ENCODE assay signal across 12 cellular contexts in genomic region chr17:82288602-82288927, GRCh38. TPM values are rescaled to one million over a fixed set of nuclear protein-coding genes. Genes with fewer than 3 reads are reported as not detected.
A peak's percentile ranks its signal among the peaks of the same experiment; 100 is the strongest.
DNase-seq lines count a peak whose midpoint lies in the region; ATAC-seq and TF ChIP-seq lines count a peak whose summit lies in the region.
"Had no signal": no experiment of that assay in that cellular context is flagged by ENCODE, and none has a peak within 500 bp of the region (broad histone marks: within the 10 kb centered on the region; RNA-seq: fewer than 3 reads in every experiment).

No MANE protein-coding gene starts in this region.

- H3K4me3 ChIP-seq in HL-60 (replicated peaks; ENCODE audit: insufficient read depth, low read length): no peak overlapping the region
- no peak overlapping the region for H3K4me3 ChIP-seq in adrenal gland
- no peak overlapping the region for H3K4me3 ChIP-seq in mucosa of rectum (ENCODE audit: low read length in 2 of 2)
- no peak overlapping the region for H3K4me3 ChIP-seq in thymus (ENCODE audit: low read length)

- ATAC-seq in HG03571 (IDR thresholded peaks at IDR 0.05; ENCODE audit: unreplicated experiment): no peak
- no peak for ATAC-seq in GM18519 (IDR thresholded peaks at IDR 0.05; ENCODE audit: low FRiP score, unreplicated experiment)
- ATAC-seq: activated T-cell treated with anti-CD3 and anti-CD28 coated beads, Interleukin-2, amount 50 U/mL, for 4 hours had no signal

- intact Hi-C loops in adrenal gland (cut with DNase I): no loop called here

- DNase-seq in HL-60 (ENCODE audit: low read depth in 1 of 2, low spot score in 1 of 2) (no peak), adrenal gland (no peak), NCI-H748 (lab: John Stamatoyannopoulos, UW; ENCODE audit: unreplicated experiment) (no peak)
- DNase-seq in stimulated activated CD4-positive, alpha-beta T cell treated with anti-CD3 and anti-CD28 coated beads, Interleukin-2, amount 100 ng/mL, for 24 hours: no peak
- DNase-seq: activated T-cell treated with anti-CD3 and anti-CD28 coated beads, Interleukin-2, amount 50 U/mL, for 4 hours; hypothalamus; NCI-H446 treated with DMSO at 0.1 percent for 48 hours had no signal

- H3K27me3 ChIP-seq in HL-60 (ENCODE audit: insufficient read depth, poor library complexity, severe bottlenecking): no peaks in the 10 kb centered on the region
- no peaks in the 10 kb centered on the region for H3K27me3 ChIP-seq in adrenal gland
- no peaks in the 10 kb centered on the region for H3K27me3 ChIP-seq in mucosa of rectum (ENCODE audit: control insufficient read depth in 2 of 2, insufficient read depth in 2 of 2, low read length in 2 of 2)
- H3K27me3 ChIP-seq in thymus (ENCODE audit: control insufficient read depth, insufficient read depth): no peaks in the 10 kb centered on the region
- H3K27me3 ChIP-seq: neutrophil had no signal

- TF ChIP-seq CTCF in HL-60 (IDR thresholded peaks at IDR 0.05; ENCODE audit: insufficient read depth, low read length): no peak
- TF ChIP-seq CTCF in adrenal gland (IDR thresholded peaks at IDR 0.05): no peak

- WGBS in adrenal gland, 4 donors: 86 to 100% (median 88%) methylated on average over 2 to 7 of the region's 7 CpGs
- 99% methylated on average over 7 of the region's 7 CpGs for WGBS in thymus

- H3K27ac ChIP-seq in HL-60 (replicated peaks): peak overlapping the region; percentile 56
- peak overlapping the region in 4 of 5 donors; percentile 24 to 73 (median 41) for H3K27ac ChIP-seq in adrenal gland
- peak overlapping the region; percentile 79 to 97 for H3K27ac ChIP-seq in mucosa of rectum (ENCODE audit: low read depth in 2 of 2, low read length in 2 of 2)
- peak overlapping the region; percentile 60 for H3K27ac ChIP-seq in thymus (ENCODE audit: low read depth)
- H3K27ac ChIP-seq: neutrophil had no signal

- H3K4me1 ChIP-seq in adrenal gland (replicated peaks in 1 of 2) (peaks cover 0 to 9% of the 10 kb centered on the region in 2 donors), mucosa of rectum (ENCODE audit: control insufficient read depth in 2 of 2, insufficient read depth in 2 of 2, low read length in 2 of 2) (peaks cover 32% of the 10 kb centered on the region in 2 donors), thymus (ENCODE audit: control insufficient read depth, insufficient read depth, low read length) (peaks cover 6% of the 10 kb centered on the region)

- H3K9me3 ChIP-seq in adrenal gland (replicated peaks in 1 of 3): no peaks in the 10 kb centered on the region
- H3K9me3 ChIP-seq in mucosa of rectum (ENCODE audit: control insufficient read depth in 2 of 2, low read length in 2 of 2): no peaks in the 10 kb centered on the region
- H3K9me3 ChIP-seq in thymus (ENCODE audit: control insufficient read depth): no peaks in the 10 kb centered on the region
- H3K9me3 ChIP-seq: neutrophil had no signal

- H3K36me3 ChIP-seq in adrenal gland (replicated peaks in 1 of 2): no peaks in the 10 kb centered on the region
- H3K36me3 ChIP-seq in mucosa of rectum (ENCODE audit: control insufficient read depth in 2 of 2, insufficient read depth in 2 of 2, low read length in 2 of 2): no peaks in the 10 kb centered on the region
- H3K36me3 ChIP-seq in thymus (ENCODE audit: control insufficient read depth, insufficient read depth): no peaks in the 10 kb centered on the region
- H3K36me3 ChIP-seq: neutrophil had no signal

- peak overlapping the region; percentile 9 to 46 for H3K9ac ChIP-seq in mucosa of rectum (ENCODE audit: low read depth in 1 of 2, low read length in 2 of 2)

- TF ChIP-seq POLR2A in adrenal gland (IDR thresholded peaks at IDR 0.05): no peak

RNA-seq across cellular contexts. Expression of gene CSNK1D, which starts 15.1 kb away (rescaled TPM):
- 100 to 1,000 TPM in 4 of 8 donors, 10 to 100 TPM in 4; 49.8 to 185 (median 97.4) TPM for total RNA-seq in adrenal gland
- 100 to 1,000 TPM; 126 to 171 (median 153) TPM for polyA plus RNA-seq in adrenal gland
- polyA plus RNA-seq in thymus: 113 TPM

RNA-seq across cellular contexts. Expression of gene CD7, which starts 28.8 kb away (rescaled TPM):
- total RNA-seq in adrenal gland: 1 to 10 TPM in 6 of 8 donors, under 1 TPM in 1, not detected in 1; 0.83 to 4.1 (median 1.8) TPM
- polyA plus RNA-seq in adrenal gland (1 to 10 TPM in 2 of 3 donors, not detected in 1; 1.1 to 4.2 TPM), thymus (153 TPM)

RNA-seq across cellular contexts. Expression of gene SECTM1, which starts 45.0 kb away (rescaled TPM):
- total RNA-seq in adrenal gland: 10 to 100 TPM in 5 of 8 donors, 1 to 10 TPM in 3; 3.4 to 24.3 (median 13.0) TPM
- 1 to 10 TPM; 1.4 to 4.3 (median 3.7) TPM for polyA plus RNA-seq in adrenal gland
- 11.7 TPM for polyA plus RNA-seq in thymus

RNA-seq across cellular contexts. Expression of gene SLC16A3, which starts 59.7 kb away (rescaled TPM):
- 10 to 100 TPM; 21.9 to 58.6 (median 40.1) TPM for total RNA-seq in adrenal gland
- polyA plus RNA-seq in adrenal gland (10 to 100 TPM in 2 of 3 donors, 1 to 10 TPM in 1; 2.7 to 14.4 (median 10.5) TPM), thymus (30.2 TPM)

Comparison
In these comparisons a context has a peak if more than half of its experiments do, and no peak if none do; other contexts are left out.
1. RNA of gene CD7, which starts 28.8 kb away (polyA plus RNA-seq): 153 TPM in thymus (single experiment); 1.1 to 4.2 TPM in adrenal gland; every median in the first group is over 10 times any median in the second.
2. Peak in every context shown above with its lines, with median percentiles within 50 percentile points of each other: H3K27ac ChIP-seq.